26 cellular contexts compared by ENCODE assay signal in genomic region chr7:149436358-149436757, GRCh38.
"Had no signal": no experiment of that assay in that cellular context is flagged by ENCODE, and none has a peak within 500 bp of the region (broad histone marks: within the 10 kb centered on the region; RNA-seq: fewer than 3 reads in every experiment).

No MANE protein-coding gene starts in this region.

- H3K9ac ChIP-seq: neural progenitor cell had no signal

- H3K27ac Mint-ChIP-seq: immature natural killer cell; mesothelial cell of epicardium; naive B cell; natural killer cell; nephron progenitor cell; neural progenitor cell; progenitor cell of endocrine pancreas; stimulated activated naive B cell treated with anti-CD40 and anti-IgM and Interleukin-4, amounts not matched to agents 10 μg/mL and 1 μg/mL and 100 μg/mL, for 72 hours had no signal

- H3K9me3 ChIP-seq: heart left ventricle, left ventricle myocardium inferior, neutrophil, ovary, right atrium auricular region, right lobe of liver, suprapubic skin, thoracic aorta, tibial nerve, upper lobe of left lung had no signal

- H3K27me3 Mint-ChIP-seq: naive B cell; progenitor cell of endocrine pancreas; stimulated activated naive B cell treated with anti-CD40 and anti-IgM and Interleukin-4, amounts not matched to agents 10 μg/mL and 1 μg/mL and 100 μg/mL, for 72 hours had no signal

- H3K4me3 Mint-ChIP-seq: immature natural killer cell; mesothelial cell of epicardium; naive B cell; natural killer cell; nephron progenitor cell; neural progenitor cell; stimulated activated naive B cell treated with anti-CD40 and anti-IgM and Interleukin-4, amounts not matched to agents 10 μg/mL and 1 μg/mL and 100 μg/mL, for 72 hours had no signal

- H3K27me3 ChIP-seq: heart left ventricle, neural progenitor cell, neutrophil, ovary, right atrium auricular region, right lobe of liver, suprapubic skin, tibial nerve, upper lobe of left lung had no signal

- DNase-seq: heart left ventricle; hypothalamus; immature natural killer cell; left ventricle myocardium inferior; mesendoderm; naive B cell; natural killer cell; nephron progenitor cell; occipital lobe; ovary; right lobe of liver; stimulated activated CD4-positive, alpha-beta T cell treated with anti-CD3 and anti-CD28 coated beads, Interleukin-2, amount 100 ng/mL, for 24 hours; stimulated activated CD4-positive, alpha-beta T cell treated with anti-CD3 and anti-CD28 coated beads, Interleukin-4, amount 100 ng/mL, for 1 hour; stimulated activated naive B cell treated with anti-CD40 and anti-IgM and Interleukin-4, amounts not matched to agents 10 μg/mL and 1 μg/mL and 100 μg/mL, for 72 hours; stimulated activated naive CD8-positive, alpha-beta T cell treated with anti-CD3 and anti-CD28 coated beads, Interleukin-15, Interleukin-2, amounts not matched to agents 100 U/mL and 50 U/mL, for 24 hours had no signal

- H3K4me1 Mint-ChIP-seq: mesothelial cell of epicardium, nephron progenitor cell, neural progenitor cell had no signal

- H3K27ac ChIP-seq: heart left ventricle, left ventricle myocardium inferior, neural progenitor cell, neutrophil, ovary, right atrium auricular region, right lobe of liver, suprapubic skin, thoracic aorta, tibial nerve, upper lobe of left lung had no signal

- H3K9me3 Mint-ChIP-seq: immature natural killer cell; mesothelial cell of epicardium; natural killer cell; nephron progenitor cell; neural progenitor cell; stimulated activated naive B cell treated with anti-CD40 and anti-IgM and Interleukin-4, amounts not matched to agents 10 μg/mL and 1 μg/mL and 100 μg/mL, for 72 hours had no signal

- H3K36me3 Mint-ChIP-seq: natural killer cell had no signal

- H3K4me1 ChIP-seq: heart left ventricle, left ventricle myocardium inferior, neural progenitor cell, right atrium auricular region, right lobe of liver, suprapubic skin, tibial nerve, upper lobe of left lung had no signal

- H3K4me3 ChIP-seq: heart left ventricle, left ventricle myocardium inferior, lung, neural progenitor cell, ovary, right atrium auricular region, right lobe of liver, smooth muscle cell, suprapubic skin, thoracic aorta, tibial nerve, upper lobe of left lung had no signal

- H3K36me3 ChIP-seq: neural progenitor cell, ovary had no signal
